In the genomic region with DNA sequence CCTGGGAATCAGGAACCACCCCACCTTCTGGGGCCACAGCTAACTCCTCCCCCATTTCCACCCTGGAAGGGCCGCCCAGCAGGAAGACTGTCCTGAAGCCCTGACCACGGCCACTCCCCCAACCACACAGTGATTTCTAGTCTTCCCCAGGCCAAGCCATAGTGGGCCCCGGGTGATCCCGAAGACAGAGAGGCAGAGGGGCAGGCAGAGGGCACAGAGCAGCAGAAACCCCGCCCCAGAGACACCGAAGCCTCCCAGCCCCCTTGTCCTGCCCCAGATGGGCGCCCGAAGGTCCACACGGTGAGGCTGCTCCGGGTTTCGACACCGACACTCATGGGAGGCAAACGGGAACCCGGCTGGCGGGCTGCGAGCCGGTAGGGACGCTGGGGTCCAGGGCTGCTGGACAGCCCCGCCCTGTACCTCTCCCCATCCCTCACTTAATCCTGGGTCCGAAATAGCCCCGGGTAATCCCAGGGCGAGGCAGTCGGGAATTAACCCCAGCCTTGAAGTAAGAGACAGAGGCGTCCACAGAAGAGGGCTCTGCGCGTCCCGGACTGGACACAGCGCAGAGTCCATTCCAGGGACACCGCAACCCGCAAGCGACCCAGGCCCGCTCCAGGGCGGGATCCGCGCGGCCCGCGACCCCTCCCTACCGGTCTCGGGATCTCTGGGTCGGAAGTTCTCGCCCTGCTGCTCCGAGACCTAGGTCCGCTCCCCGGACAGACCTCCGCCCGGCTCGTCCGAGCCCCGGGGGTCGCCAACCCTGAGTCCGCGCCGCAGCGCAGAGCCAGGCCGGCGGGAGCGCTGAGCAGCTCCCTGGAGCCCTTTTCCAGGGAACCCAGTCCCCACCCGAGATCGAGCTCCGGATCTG, we compare ENCODE assay signal across 8 cellular contexts.
DNase-seq lines count a peak whose midpoint lies in the region; TF ChIP-seq lines count a peak whose summit lies in the region.

No MANE protein-coding gene starts in this region.

- H2BK120ac ChIP-seq in neuronal stem cell (ENCODE audit: low read depth, low read length), result no peak overlapping the region

- no peak overlapping the region for H3K4ac ChIP-seq in neuronal stem cell (ENCODE audit: low read length)

- H3K14ac ChIP-seq in neuronal stem cell (ENCODE audit: low read length), result no peak overlapping the region

- H2BK12ac ChIP-seq in neuronal stem cell (ENCODE audit: low read length), result no peak overlapping the region

- H3K79me1 ChIP-seq in neuronal stem cell (ENCODE audit: low read depth, low read length), result no peaks in the 10 kb centered on the region

- H3K36me3 ChIP-seq in NT2/D1 (ENCODE audit: insufficient read depth, insufficient read length, low read length), result no peaks in the 10 kb centered on the region
- H3K36me3 ChIP-seq in esophagus squamous epithelium, result no peaks in the 10 kb centered on the region
- H3K36me3 ChIP-seq in neuronal stem cell (replicated peaks in 1 of 2; ENCODE audit: control insufficient read depth in 2 of 2, insufficient read depth in 2 of 2, low read length in 2 of 2), result no peaks in the 10 kb centered on the region

- DNase-seq in CMK (ENCODE audit: low read depth), result peak; percentile 47
- DNase-seq in NT2/D1 (ENCODE audit: low read depth, low spot score), result no peak
- DNase-seq in esophagus squamous epithelium (lab: John Stamatoyannopoulos, UW), result no peak
- no peak for DNase-seq in neuronal stem cell (ENCODE audit: low spot score)
- DNase-seq in SKM-1 (lab: John Stamatoyannopoulos, UW; ENCODE audit: unreplicated experiment), result no peak
- no peak for DNase-seq in DMS153 (lab: John Stamatoyannopoulos, UW)
- DNase-seq in activated CD8-positive, alpha-beta memory T cell treated with anti-CD3 and anti-CD28 coated beads, Interleukin-2, amount 50 U/mL, for 48 hours, result no peak
- DNase-seq in activated effector memory CD4-positive, alpha-beta T cell treated with Interleukin-2 at 50 U/mL for 16 hours, result no peak

- no peak overlapping the region for H4K8ac ChIP-seq in neuronal stem cell (ENCODE audit: low read depth, low read length)

- H2AFZ ChIP-seq in neuronal stem cell (ENCODE audit: low read length), result peak overlapping the region; percentile 79

- H3K9ac ChIP-seq in NT2/D1 (ENCODE audit: insufficient read length, low read depth) (peak overlapping the region; percentile 83), neuronal stem cell (ENCODE audit: low read depth, low read length, poor library complexity) (no peak overlapping the region)

- peak overlapping the region; percentile 97 for H3K4me2 ChIP-seq in neuronal stem cell (ENCODE audit: insufficient read depth, low read length, poor library complexity, severe bottlenecking)

- peak overlapping the region; percentile 61 for H3K18ac ChIP-seq in neuronal stem cell (ENCODE audit: low read length)

- H2AK5ac ChIP-seq in neuronal stem cell (ENCODE audit: low read depth, low read length), result peak overlapping the region; percentile 49

- no peak overlapping the region for H2BK15ac ChIP-seq in neuronal stem cell (ENCODE audit: low read length)

- H3K4me1 ChIP-seq in NT2/D1 (ENCODE audit: insufficient read depth, insufficient read length) (peaks cover 15% of the 10 kb centered on the region), esophagus squamous epithelium (peaks cover 8 to 37% (median 18%) of the 10 kb centered on the region in 3 donors), neuronal stem cell (ENCODE audit: control insufficient read depth in 2 of 2, insufficient read depth in 1 of 2, low read depth in 1 of 2, low read length in 2 of 2) (peaks cover 9 to 15% of the 10 kb centered on the region in 2 donors)

- H4K91ac ChIP-seq in neuronal stem cell (ENCODE audit: low read depth, low read length, poor library complexity), result no peak overlapping the region

- H3K27ac ChIP-seq in esophagus squamous epithelium (peak overlapping the region; percentile 54 to 80 (median 70)), neuronal stem cell (replicated peaks; ENCODE audit: low read length) (no peak overlapping the region)

- H2BK5ac ChIP-seq in neuronal stem cell (ENCODE audit: low read length), result no peak overlapping the region

- TF ChIP-seq CTCF in esophagus squamous epithelium (IDR thresholded peaks at IDR 0.05), result no peak

- no peak for TF ChIP-seq POLR2A in esophagus squamous epithelium (IDR thresholded peaks at IDR 0.05)

- peak overlapping the region; percentile 75 for H3K23ac ChIP-seq in neuronal stem cell (ENCODE audit: low read depth, low read length, poor library complexity)

- intact Hi-C loops in esophagus squamous epithelium (cut with DNase I), result loop anchor here (10.0 kb wide), 1 partner anchor 187 kb away; no protein-coding TSS in a partner anchor

- H3K27me3 ChIP-seq in NT2/D1 (ENCODE audit: insufficient read depth, insufficient read length) (peaks cover 18% of the 10 kb centered on the region), esophagus squamous epithelium (peaks cover 0 to 92% (median 14%) of the 10 kb centered on the region in 4 donors), neuronal stem cell (ENCODE audit: control insufficient read depth in 3 of 3, insufficient read depth in 3 of 3, low read depth in 1 of 3, low read length in 3 of 3) (peaks cover 2 to 82% (median 28%) of the 10 kb centered on the region in 3 experiments)

- H3K9me3 ChIP-seq in NT2/D1 (ENCODE audit: insufficient read depth, low read length) (peaks cover 17% of the 10 kb centered on the region), esophagus squamous epithelium (peaks cover 0 to 21% (median 14%) of the 10 kb centered on the region in 3 donors), neuronal stem cell (replicated peaks in 1 of 2; ENCODE audit: control insufficient read depth in 2 of 2, insufficient read depth in 1 of 2, low read depth in 1 of 2, low read length in 2 of 2) (peaks cover 9 to 16% of the 10 kb centered on the region in 2 donors)

- H3K4me3 ChIP-seq in NT2/D1 (ENCODE audit: insufficient read length, low read depth) (peak overlapping the region; percentile 66), esophagus squamous epithelium (peak overlapping the region; percentile 30 to 67 (median 44)), neuronal stem cell (ENCODE audit: low read length in 2 of 2) (peak overlapping the region; percentile 46 to 82)

- WGBS in esophagus squamous epithelium, 2 donors, result 42% methylated on average over 2 of the region's 61 CpGs; no CpG with 5 or more reads in 1 of the 2 donors
- no CpG with 5 or more reads among the region's 61 CpGs for WGBS in neuronal stem cell (ENCODE audit: extremely low coverage in 2 of 2, insufficient read length in 2 of 2, insufficient replicate concordance in 1 of 2), 2 donors
